2 cellular contexts compared by ENCODE assay signal in the genomic region with DNA sequence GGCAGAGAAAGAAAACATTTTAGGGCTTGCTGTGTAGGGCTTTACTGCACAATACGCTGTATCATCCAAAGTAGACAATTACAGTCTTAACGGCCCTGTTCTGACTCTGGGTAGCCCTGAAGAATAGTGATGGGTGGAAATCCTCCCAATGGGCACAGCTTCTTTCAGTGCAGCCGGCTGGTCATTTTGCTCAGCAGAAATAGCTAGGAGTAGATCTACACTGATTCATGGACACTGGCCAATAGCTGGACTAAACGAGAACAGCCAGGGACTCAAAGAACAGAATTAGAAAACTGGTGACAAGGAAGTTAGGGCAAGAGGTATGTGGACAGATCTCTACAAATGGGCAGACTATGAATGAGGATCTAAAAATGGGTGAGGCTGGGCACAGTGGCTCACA.
TF ChIP-seq lines count a peak whose summit lies in the region.

No MANE protein-coding gene starts in this region.

TF ChIP-seq in SK-N-SH, 30 proteins besides CTCF, POLR2A, EP300 and RAD21 (continued from another document):
- TF ChIP-seq, protein P1, sequence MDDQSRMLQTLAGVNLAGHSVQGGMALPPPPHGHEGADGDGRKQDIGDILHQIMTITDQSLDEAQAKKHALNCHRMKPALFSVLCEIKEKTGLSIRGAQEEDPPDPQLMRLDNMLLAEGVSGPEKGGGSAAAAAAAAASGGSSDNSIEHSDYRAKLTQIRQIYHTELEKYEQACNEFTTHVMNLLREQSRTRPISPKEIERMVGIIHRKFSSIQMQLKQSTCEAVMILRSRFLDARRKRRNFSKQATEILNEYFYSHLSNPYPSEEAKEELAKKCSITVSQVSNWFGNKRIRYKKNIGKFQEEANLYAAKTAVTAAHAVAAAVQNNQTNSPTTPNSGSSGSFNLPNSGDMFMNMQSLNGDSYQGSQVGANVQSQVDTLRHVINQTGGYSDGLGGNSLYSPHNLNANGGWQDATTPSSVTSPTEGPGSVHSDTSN (IDR thresholded peaks at IDR 0.05): no peak
- TF ChIP-seq FOSL2 (IDR thresholded peaks at IDR 0.05; ENCODE audit: borderline replicate concordance, low read depth) (no peak), YY1 (IDR thresholded peaks at IDR 0.05; ENCODE audit: low read depth) (no peak), NFIC (IDR thresholded peaks at IDR 0.05; ENCODE audit: borderline replicate concordance) (no peak), POLR2AphosphoS5 (IDR thresholded peaks at IDR 0.05; ENCODE audit: low read depth, low read length) (no peak)
- TF ChIP-seq, protein P2, sequence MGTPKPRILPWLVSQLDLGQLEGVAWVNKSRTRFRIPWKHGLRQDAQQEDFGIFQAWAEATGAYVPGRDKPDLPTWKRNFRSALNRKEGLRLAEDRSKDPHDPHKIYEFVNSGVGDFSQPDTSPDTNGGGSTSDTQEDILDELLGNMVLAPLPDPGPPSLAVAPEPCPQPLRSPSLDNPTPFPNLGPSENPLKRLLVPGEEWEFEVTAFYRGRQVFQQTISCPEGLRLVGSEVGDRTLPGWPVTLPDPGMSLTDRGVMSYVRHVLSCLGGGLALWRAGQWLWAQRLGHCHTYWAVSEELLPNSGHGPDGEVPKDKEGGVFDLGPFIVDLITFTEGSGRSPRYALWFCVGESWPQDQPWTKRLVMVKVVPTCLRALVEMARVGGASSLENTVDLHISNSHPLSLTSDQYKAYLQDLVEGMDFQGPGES (IDR thresholded peaks at IDR 0.05; ENCODE audit: low read depth, low read length): no peak

TF ChIP-seq in SK-N-SH treated with all-trans-retinoic acid at 6 μM for 48 hours, 23 proteins besides CTCF, POLR2A, EP300 and RAD21 (continued from another document):
- TF ChIP-seq, protein P3, sequence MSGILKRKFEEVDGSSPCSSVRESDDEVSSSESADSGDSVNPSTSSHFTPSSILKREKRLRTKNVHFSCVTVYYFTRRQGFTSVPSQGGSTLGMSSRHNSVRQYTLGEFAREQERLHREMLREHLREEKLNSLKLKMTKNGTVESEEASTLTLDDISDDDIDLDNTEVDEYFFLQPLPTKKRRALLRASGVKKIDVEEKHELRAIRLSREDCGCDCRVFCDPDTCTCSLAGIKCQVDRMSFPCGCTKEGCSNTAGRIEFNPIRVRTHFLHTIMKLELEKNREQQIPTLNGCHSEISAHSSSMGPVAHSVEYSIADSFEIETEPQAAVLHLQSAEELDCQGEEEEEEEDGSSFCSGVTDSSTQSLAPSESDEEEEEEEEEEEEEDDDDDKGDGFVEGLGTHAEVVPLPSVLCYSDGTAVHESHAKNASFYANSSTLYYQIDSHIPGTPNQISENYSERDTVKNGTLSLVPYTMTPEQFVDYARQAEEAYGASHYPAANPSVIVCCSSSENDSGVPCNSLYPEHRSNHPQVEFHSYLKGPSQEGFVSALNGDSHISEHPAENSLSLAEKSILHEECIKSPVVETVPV (CRISPR knock-in tag; IDR thresholded peaks at IDR 0.05): no peak
- TF ChIP-seq, protein P4, sequence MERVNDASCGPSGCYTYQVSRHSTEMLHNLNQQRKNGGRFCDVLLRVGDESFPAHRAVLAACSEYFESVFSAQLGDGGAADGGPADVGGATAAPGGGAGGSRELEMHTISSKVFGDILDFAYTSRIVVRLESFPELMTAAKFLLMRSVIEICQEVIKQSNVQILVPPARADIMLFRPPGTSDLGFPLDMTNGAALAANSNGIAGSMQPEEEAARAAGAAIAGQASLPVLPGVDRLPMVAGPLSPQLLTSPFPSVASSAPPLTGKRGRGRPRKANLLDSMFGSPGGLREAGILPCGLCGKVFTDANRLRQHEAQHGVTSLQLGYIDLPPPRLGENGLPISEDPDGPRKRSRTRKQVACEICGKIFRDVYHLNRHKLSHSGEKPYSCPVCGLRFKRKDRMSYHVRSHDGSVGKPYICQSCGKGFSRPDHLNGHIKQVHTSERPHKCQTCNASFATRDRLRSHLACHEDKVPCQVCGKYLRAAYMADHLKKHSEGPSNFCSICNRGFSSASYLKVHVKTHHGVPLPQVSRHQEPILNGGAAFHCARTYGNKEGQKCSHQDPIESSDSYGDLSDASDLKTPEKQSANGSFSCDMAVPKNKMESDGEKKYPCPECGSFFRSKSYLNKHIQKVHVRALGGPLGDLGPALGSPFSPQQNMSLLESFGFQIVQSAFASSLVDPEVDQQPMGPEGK (CRISPR knock-in tag; IDR thresholded peaks at IDR 0.05; ENCODE audit: borderline replicate concordance): no peak
- TF ChIP-seq SNAI2 (CRISPR knock-in tag; IDR thresholded peaks at IDR 0.05) (no peak), RARB (CRISPR knock-in tag; IDR thresholded peaks at IDR 0.05) (no peak), TOX (CRISPR knock-in tag; IDR thresholded peaks at IDR 0.05; ENCODE audit: borderline replicate concordance) (no peak), ZNF565 (CRISPR knock-in tag; conservative IDR thresholded peaks at IDR 0.05; ENCODE audit: low read depth) (no peak), TCF4 (CRISPR knock-in tag; IDR thresholded peaks at IDR 0.05; ENCODE audit: borderline replicate concordance) (no peak), PPARA (CRISPR knock-in tag; IDR thresholded peaks at IDR 0.05; ENCODE audit: borderline replicate concordance) (no peak)
